In the genomic region with DNA sequence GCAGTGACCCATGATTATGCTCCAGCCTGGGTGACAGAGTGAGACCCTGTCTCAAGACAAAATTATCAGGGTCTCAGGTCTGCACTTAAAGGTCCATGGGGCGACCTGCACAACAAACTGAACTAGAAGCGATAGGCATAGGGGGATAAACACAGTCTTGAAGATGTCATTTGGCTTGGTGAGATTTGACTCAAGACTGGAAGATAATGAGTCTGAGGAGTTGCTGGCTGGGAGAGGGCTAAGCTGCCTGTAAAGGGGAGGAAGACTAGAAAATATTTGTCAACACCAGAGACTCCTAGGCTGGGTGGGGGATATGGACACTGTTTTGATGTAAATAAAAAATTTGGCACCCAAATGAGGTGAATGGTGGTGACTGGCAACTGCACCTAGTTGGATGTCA, we compare ENCODE assay signal across 15 cellular contexts. TPM values are rescaled to one million over a fixed set of nuclear protein-coding genes. Genes with fewer than 3 reads are reported as not detected.
DNase-seq lines count a peak whose midpoint lies in the region; ATAC-seq and TF ChIP-seq lines count a peak whose summit lies in the region.
"Had no signal": no experiment of that assay in that cellular context is flagged by ENCODE, and none has a peak within 500 bp of the region (broad histone marks: within the 10 kb centered on the region; RNA-seq: fewer than 3 reads in every experiment).

No MANE protein-coding gene starts in this region.

- no peak for TF ChIP-seq POLR2A in body of pancreas (IDR thresholded peaks at IDR 0.05)

- H3K27ac Mint-ChIP-seq in activated CD8-positive, alpha-beta memory T cell treated with anti-CD3 and anti-CD28 coated beads, Interleukin-2, amount 10 ng/mL, durations not matched to agents 7 days and 5 days, result peak overlapping the region; percentile 13
- peak overlapping the region; percentile 14 for H3K27ac Mint-ChIP-seq in Calu3 (ENCODE audit: unreplicated experiment)
- H3K27ac Mint-ChIP-seq in osteocyte (ENCODE audit: unreplicated experiment), result peak overlapping the region; percentile 2

- 87 to 93% methylated on average over 2 of the region's 2 CpGs for WGBS in body of pancreas, 2 donors

- no peak overlapping the region for H3K9ac ChIP-seq in colonic mucosa (ENCODE audit: low read depth in 2 of 2, low read length in 2 of 2)

- CTCF ChIA-PET in activated CD8-positive, alpha-beta memory T cell treated with anti-CD3 and anti-CD28 coated beads, Interleukin-2, amount 10 ng/mL, durations not matched to agents 7 days and 5 days (lab: Charles Lee), result interaction anchor here (1.5 kb wide), 1 partner anchor 9 kb away, joined by 8 read pairs; no protein-coding TSS in a partner anchor
- CTCF ChIA-PET in Calu3 (lab: Charles Lee), result no interaction called here

- no peaks in the 10 kb centered on the region for H3K27me3 ChIP-seq in body of pancreas
- no peaks in the 10 kb centered on the region for H3K27me3 ChIP-seq in colonic mucosa
- H3K27me3 ChIP-seq: dorsolateral prefrontal cortex, heart right ventricle, upper lobe of right lung had no signal

- TF ChIP-seq CTCF in Calu3 (IDR thresholded peaks at IDR 0.05; ENCODE audit: unreplicated experiment) (no peak), body of pancreas (IDR thresholded peaks at IDR 0.05) (no peak), osteocyte (IDR thresholded peaks at IDR 0.05) (no peak), colonic mucosa (IDR thresholded peaks at IDR 0.05) (no peak)

- H3K36me3 Mint-ChIP-seq in activated CD8-positive, alpha-beta memory T cell treated with anti-CD3 and anti-CD28 coated beads, Interleukin-2, amount 10 ng/mL, durations not matched to agents 7 days and 5 days, result peaks cover 41% of the 10 kb centered on the region
- peaks cover 42% of the 10 kb centered on the region for H3K36me3 Mint-ChIP-seq in Calu3 (ENCODE audit: insufficient read depth, unreplicated experiment)
- H3K36me3 Mint-ChIP-seq in osteocyte (ENCODE audit: unreplicated experiment), result peaks cover 17% of the 10 kb centered on the region

- H3K27ac ChIP-seq in body of pancreas (peak overlapping the region in 3 of 4 donors; percentile 48 to 73 (median 63)), colonic mucosa (no peak overlapping the region)
- H3K27ac ChIP-seq: heart right ventricle, upper lobe of right lung had no signal

- intact Hi-C loops in Calu3 (cut with micrococcal nuclease; ENCODE audit: unreplicated experiment), result no loop called here
- intact Hi-C loops in body of pancreas (cut with DNase I), result no loop called here
- intact Hi-C loops in colonic mucosa (cut with DNase I), result no loop called here

- BruUV-seq in Calu3 (replicated peaks; lab: Mats Ljungman, UMichigan), result no TSS peak

- peaks cover 36% of the 10 kb centered on the region for H3K4me1 Mint-ChIP-seq in activated CD8-positive, alpha-beta memory T cell treated with anti-CD3 and anti-CD28 coated beads, Interleukin-2, amount 10 ng/mL, durations not matched to agents 7 days and 5 days
- peaks cover 19% of the 10 kb centered on the region for H3K4me1 Mint-ChIP-seq in Calu3 (ENCODE audit: low read depth, unreplicated experiment)
- peaks cover 14% of the 10 kb centered on the region for H3K4me1 Mint-ChIP-seq in osteocyte (ENCODE audit: unreplicated experiment)

- H3K4me1 ChIP-seq in body of pancreas (peaks cover 31% of the 10 kb centered on the region), colonic mucosa (no peaks in the 10 kb centered on the region)

- H3K27me3 Mint-ChIP-seq in activated CD8-positive, alpha-beta memory T cell treated with anti-CD3 and anti-CD28 coated beads, Interleukin-2, amount 10 ng/mL, durations not matched to agents 7 days and 5 days, result no peaks in the 10 kb centered on the region
- H3K27me3 Mint-ChIP-seq in Calu3 (ENCODE audit: unreplicated experiment) (no peaks in the 10 kb centered on the region), osteocyte (ENCODE audit: unreplicated experiment) (no peaks in the 10 kb centered on the region)

- H3K9me3 Mint-ChIP-seq in activated CD8-positive, alpha-beta memory T cell treated with anti-CD3 and anti-CD28 coated beads, Interleukin-2, amount 10 ng/mL, durations not matched to agents 7 days and 5 days (ENCODE audit: low read depth), result no peaks in the 10 kb centered on the region
- H3K9me3 Mint-ChIP-seq in Calu3 (ENCODE audit: low read depth, unreplicated experiment) (no peaks in the 10 kb centered on the region), osteocyte (ENCODE audit: unreplicated experiment) (no peaks in the 10 kb centered on the region)

- DNase-seq in activated CD8-positive, alpha-beta memory T cell treated with anti-CD3 and anti-CD28 coated beads, Interleukin-2, amount 10 ng/mL, durations not matched to agents 7 days and 5 days, result no peak
- DNase-seq in activated CD8-positive, alpha-beta memory T cell treated with anti-CD3 and anti-CD28 coated beads, Interleukin-2, amount 50 U/mL, for 4 hours, result no peak
- DNase-seq in Calu3 (no peak), body of pancreas (no peak), osteocyte (ENCODE audit: extremely low spot score, unreplicated experiment) (no peak), NCI-H1436 (lab: John Stamatoyannopoulos, UW) (no peak), NCI-H446 treated with DMSO at 0.1 percent for 48 hours (lab: John Stamatoyannopoulos, UW) (no peak), colonic mucosa (no peak)
- DNase-seq: HCEC 1CT, heart right ventricle, NCI-H2081 treated with DMSO at 0.1 percent for 48 hours, occipital lobe, upper lobe of right lung had no signal

- H3K4me3 Mint-ChIP-seq in activated CD8-positive, alpha-beta memory T cell treated with anti-CD3 and anti-CD28 coated beads, Interleukin-2, amount 10 ng/mL, durations not matched to agents 7 days and 5 days, result no peak overlapping the region
- H3K4me3 Mint-ChIP-seq in Calu3 (ENCODE audit: low read depth, unreplicated experiment) (no peak overlapping the region), osteocyte (ENCODE audit: unreplicated experiment) (no peak overlapping the region)

- H3K9me3 ChIP-seq in body of pancreas (no peaks in the 10 kb centered on the region), colonic mucosa (no peaks in the 10 kb centered on the region)
- H3K9me3 ChIP-seq: heart right ventricle, upper lobe of right lung had no signal

- ATAC-seq in activated CD8-positive, alpha-beta memory T cell treated with anti-CD3 and anti-CD28 coated beads, Interleukin-2, amount 10 ng/mL, durations not matched to agents 7 days and 5 days, result no peak
- ATAC-seq in body of pancreas, result no peak
- ATAC-seq: activated CD4-positive, CD25-positive, alpha-beta regulatory T cell treated with anti-CD3 and anti-CD28 coated beads, Interleukin-2, amount 50 U/mL, for 24 hours; upper lobe of right lung had no signal

- H3K36me3 ChIP-seq in body of pancreas (replicated peaks in 1 of 2; ENCODE audit: insufficient read depth in 1 of 2, low read depth in 2 of 2), result peaks cover 0 to 5% of the 10 kb centered on the region in 2 donors
- H3K36me3 ChIP-seq in colonic mucosa, result peaks cover 20% of the 10 kb centered on the region

- no peak overlapping the region for H3K4me3 ChIP-seq in body of pancreas
- no peak overlapping the region for H3K4me3 ChIP-seq in colonic mucosa
- H3K4me3 ChIP-seq: heart right ventricle, upper lobe of right lung had no signal

RNA-seq across cellular contexts. Expression of a gene that starts 19.8 kb away (rescaled TPM):
- under 1 TPM in 1 of 2 experiments, not detected in 1; 0.77 TPM for total RNA-seq in activated CD8-positive, alpha-beta memory T cell treated with anti-CD3 and anti-CD28 coated beads, Interleukin-2, amount 10 ng/mL, durations not matched to agents 7 days and 5 days
- 0.85 and 2.1 TPM in 2 replicates for total RNA-seq in Calu3 (2022)
- total RNA-seq in body of pancreas, result 1 to 10 TPM; 3.6 to 4.2 TPM
- total RNA-seq in osteocyte, result 0.59 and 0.91 TPM in 2 replicates
- 1 to 10 TPM in 1 of 2 donors, under 1 TPM in 1; 0.67 to 1.1 TPM for total RNA-seq in colonic mucosa
- total RNA-seq: occipital lobe had no signal

RNA-seq across cellular contexts. Expression of a gene that starts 24.7 kb away (rescaled TPM):
- total RNA-seq in activated CD8-positive, alpha-beta memory T cell treated with anti-CD3 and anti-CD28 coated beads, Interleukin-2, amount 10 ng/mL, durations not matched to agents 7 days and 5 days, result 10 to 100 TPM; 60.2 to 67.1 TPM
- total RNA-seq in Calu3 (2022), result 34.2 and 34.3 TPM in 2 replicates
- 10 to 100 TPM; 15.3 to 19.8 TPM for total RNA-seq in body of pancreas
- total RNA-seq in osteocyte, result 33.8 and 38.0 TPM in 2 replicates
- total RNA-seq in colonic mucosa, result 10 to 100 TPM; 28.9 to 35.3 TPM

RNA-seq across cellular contexts. Expression of a gene that starts 47.9 kb away (rescaled TPM):
- 100 to 1,000 TPM in 1 of 2 experiments, 10 to 100 TPM in 1; 87.2 to 101 TPM for total RNA-seq in activated CD8-positive, alpha-beta memory T cell treated with anti-CD3 and anti-CD28 coated beads, Interleukin-2, amount 10 ng/mL, durations not matched to agents 7 days and 5 days
- total RNA-seq in Calu3 (2022) (94.8 and 96.8 TPM in 2 replicates), body of pancreas (100 to 1,000 TPM in 1 of 2 donors, 10 to 100 TPM in 1; 71.6 to 129 TPM), osteocyte (157 and 161 TPM in 2 replicates), colonic mucosa (100 to 1,000 TPM; 119 to 168 TPM)
